In the genomic region with DNA sequence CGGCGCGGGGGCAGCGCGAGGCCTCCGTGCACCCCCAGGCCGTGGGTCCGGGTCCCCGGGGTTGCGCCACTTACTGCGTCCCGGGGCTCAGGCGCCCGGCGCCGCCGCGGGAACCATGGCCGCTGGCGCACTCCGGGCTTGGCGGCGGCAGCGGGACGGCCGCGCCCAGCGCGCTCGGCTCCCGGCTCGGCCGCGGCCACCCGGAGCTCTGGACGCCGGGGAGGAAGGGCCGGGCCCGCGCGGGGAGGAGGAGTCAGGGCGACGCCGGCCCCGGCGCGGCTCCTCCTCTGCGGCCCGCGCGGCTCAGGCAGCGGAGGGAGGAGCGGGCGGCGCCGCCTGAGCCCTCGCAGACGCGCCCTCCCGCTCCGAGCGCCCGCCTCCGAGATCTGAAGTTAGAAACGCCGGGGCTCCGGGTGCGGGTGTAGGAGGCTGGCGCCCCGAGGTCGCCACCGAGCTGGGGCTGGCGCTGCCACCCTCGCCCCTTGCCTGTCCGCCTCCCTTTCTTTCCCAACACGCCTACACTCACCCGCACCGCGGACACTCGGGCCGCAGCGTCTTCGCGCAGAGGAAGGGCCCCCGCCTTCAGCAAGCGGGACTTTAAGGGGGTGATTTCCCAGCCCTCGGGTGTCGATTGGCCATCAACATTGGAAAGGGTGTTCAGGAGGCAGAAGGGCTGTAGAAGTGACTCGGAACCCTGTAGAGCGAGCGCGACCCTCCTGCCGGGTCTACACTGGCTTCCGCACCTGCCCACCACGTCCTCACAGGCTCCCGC, we compare ENCODE assay signal across 8 cellular contexts. TPM values are rescaled to one million over a fixed set of nuclear protein-coding genes. Genes with fewer than 3 reads are reported as not detected.
A peak's percentile ranks its signal among the peaks of the same experiment; 100 is the strongest.
DNase-seq lines count a peak whose midpoint lies in the region; ATAC-seq, FAIRE-seq and TF ChIP-seq lines count a peak whose summit lies in the region.

A gene with protein sequence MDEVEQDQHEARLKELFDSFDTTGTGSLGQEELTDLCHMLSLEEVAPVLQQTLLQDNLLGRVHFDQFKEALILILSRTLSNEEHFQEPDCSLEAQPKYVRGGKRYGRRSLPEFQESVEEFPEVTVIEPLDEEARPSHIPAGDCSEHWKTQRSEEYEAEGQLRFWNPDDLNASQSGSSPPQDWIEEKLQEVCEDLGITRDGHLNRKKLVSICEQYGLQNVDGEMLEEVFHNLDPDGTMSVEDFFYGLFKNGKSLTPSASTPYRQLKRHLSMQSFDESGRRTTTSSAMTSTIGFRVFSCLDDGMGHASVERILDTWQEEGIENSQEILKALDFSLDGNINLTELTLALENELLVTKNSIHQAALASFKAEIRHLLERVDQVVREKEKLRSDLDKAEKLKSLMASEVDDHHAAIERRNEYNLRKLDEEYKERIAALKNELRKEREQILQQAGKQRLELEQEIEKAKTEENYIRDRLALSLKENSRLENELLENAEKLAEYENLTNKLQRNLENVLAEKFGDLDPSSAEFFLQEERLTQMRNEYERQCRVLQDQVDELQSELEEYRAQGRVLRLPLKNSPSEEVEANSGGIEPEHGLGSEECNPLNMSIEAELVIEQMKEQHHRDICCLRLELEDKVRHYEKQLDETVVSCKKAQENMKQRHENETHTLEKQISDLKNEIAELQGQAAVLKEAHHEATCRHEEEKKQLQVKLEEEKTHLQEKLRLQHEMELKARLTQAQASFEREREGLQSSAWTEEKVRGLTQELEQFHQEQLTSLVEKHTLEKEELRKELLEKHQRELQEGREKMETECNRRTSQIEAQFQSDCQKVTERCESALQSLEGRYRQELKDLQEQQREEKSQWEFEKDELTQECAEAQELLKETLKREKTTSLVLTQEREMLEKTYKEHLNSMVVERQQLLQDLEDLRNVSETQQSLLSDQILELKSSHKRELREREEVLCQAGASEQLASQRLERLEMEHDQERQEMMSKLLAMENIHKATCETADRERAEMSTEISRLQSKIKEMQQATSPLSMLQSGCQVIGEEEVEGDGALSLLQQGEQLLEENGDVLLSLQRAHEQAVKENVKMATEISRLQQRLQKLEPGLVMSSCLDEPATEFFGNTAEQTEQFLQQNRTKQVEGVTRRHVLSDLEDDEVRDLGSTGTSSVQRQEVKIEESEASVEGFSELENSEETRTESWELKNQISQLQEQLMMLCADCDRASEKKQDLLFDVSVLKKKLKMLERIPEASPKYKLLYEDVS (N-terminal part only) (minus strand): TSS at position 231 of the 772 bp plus-strand sequence. CDS start 9,106 bp downstream, outside the sequence.

- TF ChIP-seq CTCF in D721Med (IDR thresholded peaks at IDR 0.05; ENCODE audit: insufficient read depth, missing control alignments) (no peak), Panc1 (IDR thresholded peaks at IDR 0.05) (no peak)

- H3K4me3 ChIP-seq in HUES48 (ENCODE audit: low read depth, low read length) (peak within 1 kb of the TSS; percentile 76), Panc1 (ENCODE audit: low read depth in 2 of 2, low read length in 2 of 2) (peak within 1 kb of the TSS; percentile 75)
- peak within 1 kb of the TSS; percentile 80 for H3K4me3 ChIP-seq in naive thymus-derived CD4-positive, alpha-beta T cell (ENCODE audit: low read length)

- peaks cover 0 to 13% (median 0%) of the 10 kb centered on the region in 5 donors for H3K27me3 Mint-ChIP-seq in naive thymus-derived CD4-positive, alpha-beta T cell
- H3K27me3 Mint-ChIP-seq in stimulated activated naive CD8-positive, alpha-beta T cell treated with anti-CD3 and anti-CD28 coated beads, Interleukin-15, Interleukin-2, amounts not matched to agents 100 ng/mL and 50 ng/mL, for 24 hours = no peaks in the 10 kb centered on the region

- H3K27ac Mint-ChIP-seq in naive thymus-derived CD4-positive, alpha-beta T cell = peak within 1 kb of the TSS; percentile 85 to 99 (median 95)
- peak within 1 kb of the TSS; percentile 88 for H3K27ac Mint-ChIP-seq in stimulated activated naive CD8-positive, alpha-beta T cell treated with anti-CD3 and anti-CD28 coated beads, Interleukin-15, Interleukin-2, amounts not matched to agents 100 ng/mL and 50 ng/mL, for 24 hours

- ATAC-seq in GM21381 (IDR thresholded peaks at IDR 0.05; ENCODE audit: unreplicated experiment) = peak; percentile 80
- peak; percentile 99 for ATAC-seq in Panc1
- ATAC-seq in naive thymus-derived CD4-positive, alpha-beta T cell = peak; percentile 91

- peak within 1 kb of the TSS; percentile 91 to 99 (median 96) for H3K4me3 Mint-ChIP-seq in naive thymus-derived CD4-positive, alpha-beta T cell
- H3K4me3 Mint-ChIP-seq in stimulated activated naive CD8-positive, alpha-beta T cell treated with anti-CD3 and anti-CD28 coated beads, Interleukin-15, Interleukin-2, amounts not matched to agents 100 ng/mL and 50 ng/mL, for 24 hours = peak within 1 kb of the TSS; percentile 91

- BruUV-seq in Panc1 (replicated peaks; lab: Mats Ljungman, UMichigan) = no TSS peak

- no peak for FAIRE-seq in D721Med (lab: Jason Lieb, UNC)

- POLR2A ChIA-PET in Panc1 (lab: Charles Lee) = interaction anchor here (0.6 to 0.7 kb wide), 2 partner anchors 8 to 247 kb away, joined by 3 to 5 read pairs; no protein-coding TSS in a partner anchor
- POLR2A ChIA-PET in naive thymus-derived CD4-positive, alpha-beta T cell (lab: Charles Lee) = interaction anchor here (1.0 to 8.7 kb wide), 13 partner anchors 11 to 1244 kb away, joined by 3 to 91 read pairs (median 4); no protein-coding TSS in a partner anchor

- intact Hi-C loops in Panc1 (cut with micrococcal nuclease; ENCODE audit: unreplicated experiment) = no loop called here
- intact Hi-C loops in naive thymus-derived CD4-positive, alpha-beta T cell (cut with micrococcal nuclease) = loop anchor here (1.0 to 10.0 kb wide), 14 partner anchors 9 to 1209 kb away; a partner anchor contains a TSS

- H3K27ac ChIP-seq in HUES48 (ENCODE audit: low read depth, low read length) = peak within 1 kb of the TSS; percentile 79
- peak within 1 kb of the TSS; percentile 65 for H3K27ac ChIP-seq in Panc1 (ENCODE audit: low read length)
- H3K27ac ChIP-seq in naive thymus-derived CD4-positive, alpha-beta T cell (ENCODE audit: low read depth, low read length) = peak within 1 kb of the TSS; percentile 84

- H3K9me3 ChIP-seq in HUES48 (ENCODE audit: control insufficient read depth, insufficient read depth, low read length) (no peaks in the 10 kb centered on the region), Panc1 (ENCODE audit: control insufficient read depth, insufficient read depth, low read depth, low read length) (no peaks in the 10 kb centered on the region)
- no peaks in the 10 kb centered on the region for H3K9me3 ChIP-seq in naive thymus-derived CD4-positive, alpha-beta T cell (ENCODE audit: control insufficient read depth in 2 of 3, low read length in 3 of 3)

- peaks cover 46 to 84% (median 74%) of the 10 kb centered on the region in 7 donors for H3K4me1 Mint-ChIP-seq in naive thymus-derived CD4-positive, alpha-beta T cell
- peaks cover 75% of the 10 kb centered on the region for H3K4me1 Mint-ChIP-seq in stimulated activated naive CD8-positive, alpha-beta T cell treated with anti-CD3 and anti-CD28 coated beads, Interleukin-15, Interleukin-2, amounts not matched to agents 100 ng/mL and 50 ng/mL, for 24 hours (ENCODE audit: low read depth)

- H3K9ac ChIP-seq in HUES48 (ENCODE audit: low read depth, low read length) = peak within 1 kb of the TSS; percentile 60; the same call in 1 of the 2 replicates

- DNase-seq in D721Med (ENCODE audit: insufficient read length, low spot score) = peak; percentile 28
- no peak for DNase-seq in Panc1 (ENCODE audit: low read depth, low spot score)
- peak; percentile 59 for DNase-seq in activated T-helper 1 cell treated with Interleukin-2 at 50 U/mL for 16 hours (ENCODE audit: low read depth)
- peak; percentile 77 for DNase-seq in fibroblast of gingiva (ENCODE audit: low read depth)
- DNase-seq in naive thymus-derived CD4-positive, alpha-beta T cell = peak; percentile 58 to 80 (median 74)

- no peaks in the 10 kb centered on the region for H3K9me3 Mint-ChIP-seq in naive thymus-derived CD4-positive, alpha-beta T cell
- no peaks in the 10 kb centered on the region for H3K9me3 Mint-ChIP-seq in stimulated activated naive CD8-positive, alpha-beta T cell treated with anti-CD3 and anti-CD28 coated beads, Interleukin-15, Interleukin-2, amounts not matched to agents 100 ng/mL and 50 ng/mL, for 24 hours

- CTCF ChIA-PET in Panc1 (lab: Charles Lee) = no interaction called here
- CTCF ChIA-PET in naive thymus-derived CD4-positive, alpha-beta T cell (lab: Charles Lee) = interaction anchor here (1.0 to 1.4 kb wide), 3 partner anchors 17 to 53 kb away, joined by 3 to 4 read pairs (median 3); no protein-coding TSS in a partner anchor

- H3K36me3 ChIP-seq in HUES48 (ENCODE audit: control insufficient read depth, insufficient read depth, low read length) (no peaks in the 10 kb centered on the region), Panc1 (ENCODE audit: control insufficient read depth, insufficient read depth, low read length) (no peaks in the 10 kb centered on the region)
- H3K36me3 ChIP-seq in naive thymus-derived CD4-positive, alpha-beta T cell (ENCODE audit: control insufficient read depth in 2 of 3, insufficient read depth in 3 of 3, low read length in 3 of 3) = peaks cover 0 to 7% (median 0%) of the 10 kb centered on the region in 3 experiments

- peaks cover 0 to 31% (median 6%) of the 10 kb centered on the region in 5 donors for H3K36me3 Mint-ChIP-seq in naive thymus-derived CD4-positive, alpha-beta T cell
- H3K36me3 Mint-ChIP-seq in stimulated activated naive CD8-positive, alpha-beta T cell treated with anti-CD3 and anti-CD28 coated beads, Interleukin-15, Interleukin-2, amounts not matched to agents 100 ng/mL and 50 ng/mL, for 24 hours (ENCODE audit: low read depth) = peaks cover 18% of the 10 kb centered on the region

- H3K4me1 ChIP-seq in HUES48 (ENCODE audit: control insufficient read depth, insufficient read depth, low read length) (peaks cover 28% of the 10 kb centered on the region), Panc1 (ENCODE audit: control insufficient read depth, insufficient read depth, low read length) (peaks cover 3% of the 10 kb centered on the region; the same call in 1 of the 2 replicates)
- H3K4me1 ChIP-seq in naive thymus-derived CD4-positive, alpha-beta T cell (ENCODE audit: control insufficient read depth in 2 of 2, insufficient read depth in 2 of 2, low read length in 2 of 2) = peaks cover 40 to 42% of the 10 kb centered on the region in 2 donors

- H3K27me3 ChIP-seq in HUES48 (ENCODE audit: control insufficient read depth, insufficient read depth, low read length) (peaks cover 81% of the 10 kb centered on the region), Panc1 (ENCODE audit: control insufficient read depth, insufficient read depth, low read length) (no peaks in the 10 kb centered on the region)
- H3K27me3 ChIP-seq in naive thymus-derived CD4-positive, alpha-beta T cell (ENCODE audit: control insufficient read depth in 2 of 2, insufficient read depth in 2 of 2, low read length in 2 of 2) = no peaks in the 10 kb centered on the region

- in situ Hi-C loops in Panc1 (cut with HindIII; ENCODE audit: low pct_unique_long_range_greater_than_20kb, low sequenced_read_pairs) = no loop called here

RNA-seq across cellular contexts. Expression of the gene that starts here (rescaled TPM):
- total RNA-seq in Panc1 (2021; ENCODE audit: unreplicated experiment) = 37.1 TPM
- 14.5 TPM for polyA plus RNA-seq in Panc1 (2012; ENCODE audit: insufficient read length)
- 100 to 1,000 TPM in 4 of 5 experiments, 10 to 100 TPM in 1; 84.5 to 149 (median 128) TPM for total RNA-seq in naive thymus-derived CD4-positive, alpha-beta T cell
- polyA plus RNA-seq in naive thymus-derived CD4-positive, alpha-beta T cell = 10 to 100 TPM; 51.1 to 80.8 TPM
